23 cellular contexts compared by ENCODE assay signal in the genomic region with DNA sequence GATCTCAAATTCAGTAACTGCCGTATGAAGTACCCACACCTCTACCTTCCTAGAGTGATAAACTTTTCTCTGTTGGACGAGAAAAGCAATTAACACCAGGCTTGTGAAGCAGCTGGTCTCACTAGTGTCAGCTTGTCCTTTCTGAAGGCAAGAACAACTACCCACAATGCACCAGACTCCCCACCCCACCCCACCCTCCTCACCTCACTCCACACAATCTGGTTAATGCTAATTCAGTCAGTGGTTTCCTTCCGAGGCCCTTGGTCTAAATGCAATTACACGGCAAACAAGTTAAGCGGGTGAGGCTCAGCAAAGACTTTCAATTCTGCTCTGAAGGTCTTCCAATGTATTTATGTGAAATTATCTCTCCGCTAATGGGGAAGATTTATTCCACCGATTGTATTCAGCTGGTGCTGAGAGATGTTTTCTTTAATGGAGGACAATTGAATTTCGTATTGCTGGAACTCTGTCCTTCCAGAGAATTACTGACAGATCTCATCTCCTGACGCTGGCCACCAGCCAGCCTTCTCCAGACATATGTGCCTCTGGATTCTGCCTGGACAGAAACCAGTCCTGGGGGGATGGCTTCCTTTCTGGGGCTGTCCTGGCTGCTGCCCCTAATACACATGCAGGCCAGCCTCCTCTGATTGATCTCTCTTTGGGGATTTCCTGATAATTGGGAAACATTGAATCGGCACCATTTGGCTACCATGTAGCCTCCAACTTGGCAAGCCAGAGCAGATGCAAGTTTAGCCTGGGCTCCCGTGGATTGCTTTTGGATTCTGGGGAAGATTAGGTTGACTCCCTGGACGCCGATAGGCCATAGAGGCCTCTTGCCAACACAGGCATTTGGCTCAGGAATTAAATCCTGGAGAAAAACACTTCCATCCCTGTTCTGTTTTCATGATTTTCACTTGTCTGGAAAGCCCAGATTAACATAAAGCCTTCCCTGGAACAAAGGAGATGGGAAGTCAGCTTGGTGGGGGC.
A peak's percentile ranks its signal among the peaks of the same experiment; 100 is the strongest.
DNase-seq lines count a peak whose midpoint lies in the region; ATAC-seq and TF ChIP-seq lines count a peak whose summit lies in the region.
"Had no signal": no experiment of that assay in that cellular context is flagged by ENCODE, and none has a peak within 500 bp of the region (broad histone marks: within the 10 kb centered on the region; RNA-seq: fewer than 3 reads in every experiment).

No MANE protein-coding gene starts in this region.

- peak overlapping the region in 2 of 3 experiments; percentile 18 to 23 for H3K27ac Mint-ChIP-seq in nephron
- H3K27ac Mint-ChIP-seq in natural killer cell: no peak overlapping the region
- H3K27ac Mint-ChIP-seq: CD4-positive, CD25-positive, alpha-beta regulatory T cell; naive B cell; stimulated activated memory B cell treated with anti-CD40 and anti-IgM and Interleukin-4, amounts not matched to agents 10 μg/mL and 1 μg/mL and 100 μg/mL, for 72 hours had no signal

- H3K4me3 ChIP-seq in MG63 (no peak overlapping the region), foreskin fibroblast (ENCODE audit: low read depth in 1 of 2, low read length in 2 of 2) (no peak overlapping the region)
- H3K4me3 ChIP-seq: coronary artery, GM23248, hepatocyte, pancreas, PC-9, sigmoid colon, thoracic aorta had no signal

- H3K27me3 ChIP-seq in MG63: peaks cover 7% of the 10 kb centered on the region
- H3K27me3 ChIP-seq: hepatocyte, pancreas, sigmoid colon had no signal

- H3K9me3 Mint-ChIP-seq in nephron: no peaks in the 10 kb centered on the region
- no peaks in the 10 kb centered on the region for H3K9me3 Mint-ChIP-seq in natural killer cell
- H3K9me3 Mint-ChIP-seq: stimulated activated memory B cell treated with anti-CD40 and anti-IgM and Interleukin-4, amounts not matched to agents 10 μg/mL and 1 μg/mL and 100 μg/mL, for 72 hours had no signal

- H3K4me3 Mint-ChIP-seq in nephron: peak overlapping the region in 1 of 3 experiments; percentile 22
- no peak overlapping the region for H3K4me3 Mint-ChIP-seq in natural killer cell
- H3K4me3 Mint-ChIP-seq: CD4-positive, CD25-positive, alpha-beta regulatory T cell; naive B cell; stimulated activated memory B cell treated with anti-CD40 and anti-IgM and Interleukin-4, amounts not matched to agents 10 μg/mL and 1 μg/mL and 100 μg/mL, for 72 hours had no signal

- H3K27me3 Mint-ChIP-seq in nephron (ENCODE audit: low read depth): peaks cover 3% of the 10 kb centered on the region
- peaks cover 2 to 9% of the 10 kb centered on the region in 2 donors for H3K27me3 Mint-ChIP-seq in natural killer cell (ENCODE audit: low read depth in 2 of 2)
- H3K27me3 Mint-ChIP-seq: stimulated activated memory B cell treated with anti-CD40 and anti-IgM and Interleukin-4, amounts not matched to agents 10 μg/mL and 1 μg/mL and 100 μg/mL, for 72 hours had no signal

- ATAC-seq in esophagus mucosa: peak; percentile 75
- ATAC-seq in natural killer cell: no peak
- ATAC-seq: pancreas; stimulated activated memory B cell treated with anti-CD40 and anti-IgM and Interleukin-4, amounts not matched to agents 10 μg/mL and 1 μg/mL and 100 μg/mL, for 72 hours had no signal

- H3K36me3 Mint-ChIP-seq in nephron (ENCODE audit: low read depth): peaks cover 78% of the 10 kb centered on the region
- no peaks in the 10 kb centered on the region for H3K36me3 Mint-ChIP-seq in natural killer cell
- H3K36me3 Mint-ChIP-seq: CD4-positive, CD25-positive, alpha-beta regulatory T cell; naive B cell; stimulated activated memory B cell treated with anti-CD40 and anti-IgM and Interleukin-4, amounts not matched to agents 10 μg/mL and 1 μg/mL and 100 μg/mL, for 72 hours had no signal

- H3K4me1 Mint-ChIP-seq in nephron (peaks cover 25% of the 10 kb centered on the region), natural killer cell (no peaks in the 10 kb centered on the region)
- H3K4me1 Mint-ChIP-seq: CD4-positive, CD25-positive, alpha-beta regulatory T cell; naive B cell; stimulated activated memory B cell treated with anti-CD40 and anti-IgM and Interleukin-4, amounts not matched to agents 10 μg/mL and 1 μg/mL and 100 μg/mL, for 72 hours had no signal

- intact Hi-C loops in natural killer cell (cut with micrococcal nuclease): no loop called here

- H3K9me3 ChIP-seq in MG63: no peaks in the 10 kb centered on the region
- H3K9me3 ChIP-seq: pancreas, sigmoid colon, thoracic aorta had no signal

- DNase-seq in MG63: peak; percentile 22
- peak; percentile 53 for DNase-seq in NCI-H2171 (lab: John Stamatoyannopoulos, UW)
- no peak for DNase-seq in natural killer cell
- no peak for DNase-seq in foreskin fibroblast
- DNase-seq in Ammon's horn (ENCODE audit: low spot score): no peak
- DNase-seq: activated CD4-positive, alpha-beta T cell treated with anti-CD3 and anti-CD28 coated beads, Interleukin-2, amount 50 U/mL, for 4 hours; activated effector memory CD4-positive, alpha-beta T cell treated with Interleukin-2 at 50 U/mL for 16 hours; CD4-positive, CD25-positive, alpha-beta regulatory T cell; DMS53; GM23248; mammary epithelial cell; naive B cell; NCI-H1930; NCI-H524 treated with DMSO at 0.1 percent for 48 hours; pancreas; PC-9; sigmoid colon had no signal

- no peaks in the 10 kb centered on the region for H3K36me3 ChIP-seq in MG63
- H3K36me3 ChIP-seq: pancreas, sigmoid colon, thoracic aorta had no signal

- TF ChIP-seq CTCF in nephron (IDR thresholded peaks at IDR 0.05; ENCODE audit: unreplicated experiment in 3 of 3): no peak
- no peak for TF ChIP-seq CTCF in natural killer cell (IDR thresholded peaks at IDR 0.05)
- no peak for TF ChIP-seq CTCF in foreskin fibroblast (IDR thresholded peaks at IDR 0.05; ENCODE audit: low read depth, low read length)

Comparison
In these comparisons a context has a peak if more than half of its experiments do, and no peak if none do; other contexts are left out.
1. DNase-seq: peak in MG63 (single experiment) and NCI-H2171 (single experiment); none in natural killer cell (single experiment), foreskin fibroblast (0 of 2) and Ammon's horn (single experiment).
2. H3K27ac Mint-ChIP-seq: peak in nephron (2 of 3); none in natural killer cell (0 of 2).